In the genomic region with DNA sequence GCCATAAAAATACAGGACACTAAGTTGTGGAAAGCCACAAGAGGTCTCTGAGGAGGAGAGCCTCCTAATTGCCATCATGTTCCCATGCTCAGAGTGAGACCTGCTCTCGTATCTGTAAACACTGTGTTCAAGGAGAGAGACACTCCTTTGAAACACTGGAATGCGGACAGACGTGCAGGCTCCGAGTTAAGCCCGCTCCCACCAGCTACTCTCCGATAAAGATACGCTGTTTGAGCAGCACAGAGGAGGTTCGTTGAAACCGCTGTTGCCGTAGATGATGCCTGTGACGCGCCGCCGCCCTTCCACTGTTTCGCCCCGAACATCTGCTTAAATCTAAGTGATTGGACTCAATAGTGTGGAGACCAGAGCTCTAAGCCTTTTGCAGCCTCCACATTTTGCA, we compare ENCODE assay signal across 16 cellular contexts.
"Had no signal": no experiment of that assay in that cellular context is flagged by ENCODE, and none has a peak within 500 bp of the region (broad histone marks: within the 10 kb centered on the region; RNA-seq: fewer than 3 reads in every experiment).

No MANE protein-coding gene starts in this region.

- H3K9me3 Mint-ChIP-seq: activated naive CD8-positive, alpha-beta T cell treated with anti-CD3 and anti-CD28 coated beads, Interleukin-2, amount 10 ng/mL, durations not matched to agents 7 days and 5 days; activated T-helper 1 cell treated with anti-CD3 and anti-CD28 coated beads, Interleukin-12 subunit alpha, Interleukin-12 subunit beta, Interleukin-2, Interleukin-4 antibody, amounts not matched to agents 30 ng/mL and 10 ng/mL and 1 ng/mL, durations not matched to agents 14 hours and 24 hours and 36 hours; mesothelial cell of epicardium; natural killer cell treated with Interleukin-12 subunit alpha and Interleukin-12 subunit beta and Interleukin-15 and Interleukin-18, amount 100 ng/mL, for 72 hours had no signal

- ATAC-seq: body of pancreas; left lobe of liver; natural killer cell treated with Interleukin-12 subunit alpha and Interleukin-12 subunit beta and Interleukin-15 and Interleukin-18, amount 100 ng/mL, for 72 hours had no signal

- H3K27ac Mint-ChIP-seq: activated naive CD8-positive, alpha-beta T cell treated with anti-CD3 and anti-CD28 coated beads, Interleukin-2, amount 10 ng/mL, durations not matched to agents 7 days and 5 days; activated T-helper 1 cell treated with anti-CD3 and anti-CD28 coated beads, Interleukin-12 subunit alpha, Interleukin-12 subunit beta, Interleukin-2, Interleukin-4 antibody, amounts not matched to agents 30 ng/mL and 10 ng/mL and 1 ng/mL, durations not matched to agents 14 hours and 24 hours and 36 hours; mesothelial cell of epicardium; natural killer cell treated with Interleukin-12 subunit alpha and Interleukin-12 subunit beta and Interleukin-15 and Interleukin-18, amount 100 ng/mL, for 72 hours had no signal

- H3K4me1 Mint-ChIP-seq: mesothelial cell of epicardium had no signal

- DNase-seq: activated naive CD4-positive, alpha-beta T cell; activated naive CD8-positive, alpha-beta T cell treated with anti-CD3 and anti-CD28 coated beads, Interleukin-2, amount 10 ng/mL, durations not matched to agents 7 days and 5 days; body of pancreas; central memory CD4-positive, alpha-beta T cell; erythroblast; foreskin melanocyte; glutamatergic neuron; hypothalamus; nucleus accumbens; stimulated activated CD4-positive, alpha-beta T cell treated with anti-CD3 and anti-CD28 coated beads, Interleukin-1b, Interleukin-23, amount 100 ng/mL, for 48 hours; stimulated activated CD8-positive, alpha-beta memory T cell treated with anti-CD3 and anti-CD28 coated beads, Interleukin-4, amount 100 ng/mL, for 48 hours; stimulated activated naive CD4-positive, alpha-beta T cell had no signal

- H3K4me3 Mint-ChIP-seq: activated naive CD8-positive, alpha-beta T cell treated with anti-CD3 and anti-CD28 coated beads, Interleukin-2, amount 10 ng/mL, durations not matched to agents 7 days and 5 days; activated T-helper 1 cell treated with anti-CD3 and anti-CD28 coated beads, Interleukin-12 subunit alpha, Interleukin-12 subunit beta, Interleukin-2, Interleukin-4 antibody, amounts not matched to agents 30 ng/mL and 10 ng/mL and 1 ng/mL, durations not matched to agents 14 hours and 24 hours and 36 hours; mesothelial cell of epicardium; natural killer cell treated with Interleukin-12 subunit alpha and Interleukin-12 subunit beta and Interleukin-15 and Interleukin-18, amount 100 ng/mL, for 72 hours had no signal

- H3K27me3 Mint-ChIP-seq: activated naive CD8-positive, alpha-beta T cell treated with anti-CD3 and anti-CD28 coated beads, Interleukin-2, amount 10 ng/mL, durations not matched to agents 7 days and 5 days; natural killer cell treated with Interleukin-12 subunit alpha and Interleukin-12 subunit beta and Interleukin-15 and Interleukin-18, amount 100 ng/mL, for 72 hours had no signal
